Comparison of ENCODE assay signal across 1 cellular context in the genomic region with DNA sequence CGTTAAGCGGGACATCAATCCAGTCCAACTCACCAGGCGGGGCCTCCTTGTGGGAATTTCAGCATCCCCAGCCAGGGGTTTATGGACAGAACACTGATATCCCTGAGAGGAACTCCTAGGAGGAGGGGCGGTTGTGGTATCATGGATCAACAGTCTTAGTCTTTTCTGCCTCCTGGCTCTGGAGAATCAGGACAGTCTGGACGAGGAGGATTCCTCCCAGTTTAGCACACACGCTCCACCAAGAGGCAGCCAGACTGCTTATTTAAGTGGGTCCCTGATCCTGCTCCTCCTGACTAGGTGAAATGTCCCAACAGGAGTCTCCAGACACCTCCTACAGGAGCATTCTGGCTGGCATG.
TF ChIP-seq lines count a peak whose summit lies in the region.

No MANE protein-coding gene starts in this region.

TF ChIP-seq in K562, 482 proteins besides CTCF, POLR2A, EP300 and RAD21 (continued from another document):
- TF ChIP-seq, protein P1, sequence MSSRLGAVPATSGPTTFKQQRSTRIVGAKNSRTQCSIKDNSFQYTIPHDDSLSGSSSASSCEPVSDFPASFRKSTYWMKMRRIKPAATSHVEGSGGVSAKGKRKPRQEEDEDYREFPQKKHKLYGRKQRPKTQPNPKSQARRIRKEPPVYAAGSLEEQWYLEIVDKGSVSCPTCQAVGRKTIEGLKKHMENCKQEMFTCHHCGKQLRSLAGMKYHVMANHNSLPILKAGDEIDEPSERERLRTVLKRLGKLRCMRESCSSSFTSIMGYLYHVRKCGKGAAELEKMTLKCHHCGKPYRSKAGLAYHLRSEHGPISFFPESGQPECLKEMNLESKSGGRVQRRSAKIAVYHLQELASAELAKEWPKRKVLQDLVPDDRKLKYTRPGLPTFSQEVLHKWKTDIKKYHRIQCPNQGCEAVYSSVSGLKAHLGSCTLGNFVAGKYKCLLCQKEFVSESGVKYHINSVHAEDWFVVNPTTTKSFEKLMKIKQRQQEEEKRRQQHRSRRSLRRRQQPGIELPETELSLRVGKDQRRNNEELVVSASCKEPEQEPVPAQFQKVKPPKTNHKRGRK (tag; IDR thresholded peaks at IDR 0.05) = no peak
- TF ChIP-seq TARDBP (IDR thresholded peaks at IDR 0.05) (no peak), TSC22D4 (tag; IDR thresholded peaks at IDR 0.05) (no peak), GABPB2 (CRISPR knock-in tag; conservative IDR thresholded peaks at IDR 0.05) (no peak), NFRKB (IDR thresholded peaks at IDR 0.05; ENCODE audit: low read depth) (no peak), POLR2AphosphoS5 (IDR thresholded peaks at IDR 0.05; ENCODE audit: control insufficient read depth, insufficient read depth, low read depth, low read length) (no peak), SMAD1 (IDR thresholded peaks at IDR 0.05; ENCODE audit: low read depth, low read length, partially characterized antibody) (no peak), KAT7 (CRISPR knock-in tag; IDR thresholded peaks at IDR 0.05; ENCODE audit: borderline replicate concordance) (no peak), STAG1 (CRISPR knock-in tag; IDR thresholded peaks at IDR 0.05; ENCODE audit: borderline replicate concordance) (no peak), SRSF7 (optimal IDR thresholded peaks at IDR 0.05; ENCODE audit: low read depth, low read length) (no peak)
- TF ChIP-seq, protein P2, sequence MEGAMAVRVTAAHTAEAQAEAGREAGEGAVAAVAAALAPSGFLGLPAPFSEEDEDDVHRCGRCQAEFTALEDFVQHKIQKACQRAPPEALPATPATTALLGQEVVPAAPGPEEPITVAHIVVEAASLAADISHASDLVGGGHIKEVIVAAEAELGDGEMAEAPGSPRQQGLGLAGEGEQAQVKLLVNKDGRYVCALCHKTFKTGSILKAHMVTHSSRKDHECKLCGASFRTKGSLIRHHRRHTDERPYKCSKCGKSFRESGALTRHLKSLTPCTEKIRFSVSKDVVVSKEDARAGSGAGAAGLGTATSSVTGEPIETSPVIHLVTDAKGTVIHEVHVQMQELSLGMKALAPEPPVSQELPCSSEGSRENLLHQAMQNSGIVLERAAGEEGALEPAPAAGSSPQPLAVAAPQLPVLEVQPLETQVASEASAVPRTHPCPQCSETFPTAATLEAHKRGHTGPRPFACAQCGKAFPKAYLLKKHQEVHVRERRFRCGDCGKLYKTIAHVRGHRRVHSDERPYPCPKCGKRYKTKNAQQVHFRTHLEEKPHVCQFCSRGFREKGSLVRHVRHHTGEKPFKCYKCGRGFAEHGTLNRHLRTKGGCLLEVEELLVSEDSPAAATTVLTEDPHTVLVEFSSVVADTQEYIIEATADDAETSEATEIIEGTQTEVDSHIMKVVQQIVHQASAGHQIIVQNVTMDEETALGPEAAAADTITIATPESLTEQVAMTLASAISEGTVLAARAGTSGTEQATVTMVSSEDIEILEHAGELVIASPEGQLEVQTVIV (CRISPR knock-in tag; IDR thresholded peaks at IDR 0.05; ENCODE audit: borderline replicate concordance) = no peak
- TF ChIP-seq, protein P3, sequence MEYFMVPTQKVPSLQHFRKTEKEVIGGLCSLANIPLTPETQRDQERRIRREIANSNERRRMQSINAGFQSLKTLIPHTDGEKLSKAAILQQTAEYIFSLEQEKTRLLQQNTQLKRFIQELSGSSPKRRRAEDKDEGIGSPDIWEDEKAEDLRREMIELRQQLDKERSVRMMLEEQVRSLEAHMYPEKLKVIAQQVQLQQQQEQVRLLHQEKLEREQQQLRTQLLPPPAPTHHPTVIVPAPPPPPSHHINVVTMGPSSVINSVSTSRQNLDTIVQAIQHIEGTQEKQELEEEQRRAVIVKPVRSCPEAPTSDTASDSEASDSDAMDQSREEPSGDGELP (CRISPR knock-in tag; IDR thresholded peaks at IDR 0.05; ENCODE audit: borderline replicate concordance) = no peak
- TF ChIP-seq, protein P4, sequence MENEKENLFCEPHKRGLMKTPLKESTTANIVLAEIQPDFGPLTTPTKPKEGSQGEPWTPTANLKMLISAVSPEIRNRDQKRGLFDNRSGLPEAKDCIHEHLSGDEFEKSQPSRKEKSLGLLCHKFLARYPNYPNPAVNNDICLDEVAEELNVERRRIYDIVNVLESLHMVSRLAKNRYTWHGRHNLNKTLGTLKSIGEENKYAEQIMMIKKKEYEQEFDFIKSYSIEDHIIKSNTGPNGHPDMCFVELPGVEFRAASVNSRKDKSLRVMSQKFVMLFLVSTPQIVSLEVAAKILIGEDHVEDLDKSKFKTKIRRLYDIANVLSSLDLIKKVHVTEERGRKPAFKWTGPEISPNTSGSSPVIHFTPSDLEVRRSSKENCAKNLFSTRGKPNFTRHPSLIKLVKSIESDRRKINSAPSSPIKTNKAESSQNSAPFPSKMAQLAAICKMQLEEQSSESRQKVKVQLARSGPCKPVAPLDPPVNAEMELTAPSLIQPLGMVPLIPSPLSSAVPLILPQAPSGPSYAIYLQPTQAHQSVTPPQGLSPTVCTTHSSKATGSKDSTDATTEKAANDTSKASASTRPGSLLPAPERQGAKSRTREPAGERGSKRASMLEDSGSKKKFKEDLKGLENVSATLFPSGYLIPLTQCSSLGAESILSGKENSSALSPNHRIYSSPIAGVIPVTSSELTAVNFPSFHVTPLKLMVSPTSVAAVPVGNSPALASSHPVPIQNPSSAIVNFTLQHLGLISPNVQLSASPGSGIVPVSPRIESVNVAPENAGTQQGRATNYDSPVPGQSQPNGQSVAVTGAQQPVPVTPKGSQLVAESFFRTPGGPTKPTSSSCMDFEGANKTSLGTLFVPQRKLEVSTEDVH (IDR thresholded peaks at IDR 0.05; ENCODE audit: low read depth, partially characterized antibody) = no peak
- TF ChIP-seq, protein P5, sequence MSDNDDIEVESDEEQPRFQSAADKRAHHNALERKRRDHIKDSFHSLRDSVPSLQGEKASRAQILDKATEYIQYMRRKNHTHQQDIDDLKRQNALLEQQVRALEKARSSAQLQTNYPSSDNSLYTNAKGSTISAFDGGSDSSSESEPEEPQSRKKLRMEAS (CRISPR knock-in tag; IDR thresholded peaks at IDR 0.05) = no peak
- TF ChIP-seq, protein P6, sequence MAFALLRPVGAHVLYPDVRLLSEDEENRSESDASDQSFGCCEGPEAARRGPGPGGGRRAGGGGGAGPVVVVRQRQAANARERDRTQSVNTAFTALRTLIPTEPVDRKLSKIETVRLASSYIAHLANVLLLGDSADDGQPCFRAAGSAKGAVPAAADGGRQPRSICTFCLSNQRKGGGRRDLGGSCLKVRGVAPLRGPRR (CRISPR knock-in tag; IDR thresholded peaks at IDR 0.05) = no peak
- TF ChIP-seq, protein P7, sequence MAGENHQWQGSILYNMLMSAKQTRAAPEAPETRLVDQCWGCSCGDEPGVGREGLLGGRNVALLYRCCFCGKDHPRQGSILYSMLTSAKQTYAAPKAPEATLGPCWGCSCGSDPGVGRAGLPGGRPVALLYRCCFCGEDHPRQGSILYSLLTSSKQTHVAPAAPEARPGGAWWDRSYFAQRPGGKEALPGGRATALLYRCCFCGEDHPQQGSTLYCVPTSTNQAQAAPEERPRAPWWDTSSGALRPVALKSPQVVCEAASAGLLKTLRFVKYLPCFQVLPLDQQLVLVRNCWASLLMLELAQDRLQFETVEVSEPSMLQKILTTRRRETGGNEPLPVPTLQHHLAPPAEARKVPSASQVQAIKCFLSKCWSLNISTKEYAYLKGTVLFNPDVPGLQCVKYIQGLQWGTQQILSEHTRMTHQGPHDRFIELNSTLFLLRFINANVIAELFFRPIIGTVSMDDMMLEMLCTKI (IDR thresholded peaks at IDR 0.05; ENCODE audit: partially characterized antibody) = no peak
- TF ChIP-seq, protein P8, sequence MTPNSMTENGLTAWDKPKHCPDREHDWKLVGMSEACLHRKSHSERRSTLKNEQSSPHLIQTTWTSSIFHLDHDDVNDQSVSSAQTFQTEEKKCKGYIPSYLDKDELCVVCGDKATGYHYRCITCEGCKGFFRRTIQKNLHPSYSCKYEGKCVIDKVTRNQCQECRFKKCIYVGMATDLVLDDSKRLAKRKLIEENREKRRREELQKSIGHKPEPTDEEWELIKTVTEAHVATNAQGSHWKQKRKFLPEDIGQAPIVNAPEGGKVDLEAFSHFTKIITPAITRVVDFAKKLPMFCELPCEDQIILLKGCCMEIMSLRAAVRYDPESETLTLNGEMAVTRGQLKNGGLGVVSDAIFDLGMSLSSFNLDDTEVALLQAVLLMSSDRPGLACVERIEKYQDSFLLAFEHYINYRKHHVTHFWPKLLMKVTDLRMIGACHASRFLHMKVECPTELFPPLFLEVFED (CRISPR knock-in tag; conservative IDR thresholded peaks at IDR 0.05) = no peak
